Comparison of ENCODE assay signal across 1 cellular context in genomic region chr10:102461187-102462054, GRCh38.
TF ChIP-seq lines count a peak whose summit lies in the region.

No MANE protein-coding gene starts in this region.

TF ChIP-seq in HEK293, 187 proteins besides CTCF, POLR2A, EP300 and RAD21 (continued from another document and continues in another):
- TF ChIP-seq ZNF148 (tag by site-specific recombination; IDR thresholded peaks at IDR 0.05; ENCODE audit: borderline replicate concordance) (no peak), ZNF202 (tag by site-specific recombination; IDR thresholded peaks at IDR 0.05; ENCODE audit: borderline replicate concordance) (no peak), PRDM10 (tag by site-specific recombination; IDR thresholded peaks at IDR 0.05) (peak; percentile 70), KLF10 (tag by site-specific recombination; IDR thresholded peaks at IDR 0.05) (peak; percentile 37), ZNF830 (tag by site-specific recombination; IDR thresholded peaks at IDR 0.05; ENCODE audit: low read depth) (no peak), BCL11A (tag by site-specific recombination; IDR thresholded peaks at IDR 0.05; ENCODE audit: low read depth) (no peak), ZSCAN4 (tag by site-specific recombination; IDR thresholded peaks at IDR 0.05) (no peak), ZNF549 (tag by site-specific recombination; IDR thresholded peaks at IDR 0.05) (no peak), ZNF239 (tag by site-specific recombination; IDR thresholded peaks at IDR 0.05) (no peak), ZNF707 (tag by site-specific recombination; IDR thresholded peaks at IDR 0.05) (no peak), ZNF398 (tag by site-specific recombination; IDR thresholded peaks at IDR 0.05) (no peak), GLI2 (tag by site-specific recombination; IDR thresholded peaks at IDR 0.05; ENCODE audit: borderline replicate concordance, low read depth) (no peak), ZNF24 (tag by site-specific recombination; IDR thresholded peaks at IDR 0.05) (peak; percentile 22; the same call in 1 of the 2 replicates), ZNF223 (tag by site-specific recombination; IDR thresholded peaks at IDR 0.05) (no peak), ZFP41 (tag by site-specific recombination; IDR thresholded peaks at IDR 0.05; ENCODE audit: borderline replicate concordance) (no peak), PRDM1 (tag by site-specific recombination; IDR thresholded peaks at IDR 0.05) (no peak), ZXDB (tag by site-specific recombination; IDR thresholded peaks at IDR 0.05) (peak; percentile 88), ZNF132 (tag by site-specific recombination; IDR thresholded peaks at IDR 0.05; ENCODE audit: borderline replicate concordance) (no peak), ZNF843 (tag by site-specific recombination; IDR thresholded peaks at IDR 0.05) (peak; percentile 55; the same call in 1 of the 2 replicates), ZBTB49 (tag by site-specific recombination; IDR thresholded peaks at IDR 0.05; ENCODE audit: low read depth) (no peak), ZNF292 (tag by site-specific recombination; IDR thresholded peaks at IDR 0.05; ENCODE audit: borderline replicate concordance, low read depth) (no peak), ZNF221 (tag by site-specific recombination; IDR thresholded peaks at IDR 0.05; ENCODE audit: borderline replicate concordance) (no peak)
- TF ChIP-seq, protein P1, sequence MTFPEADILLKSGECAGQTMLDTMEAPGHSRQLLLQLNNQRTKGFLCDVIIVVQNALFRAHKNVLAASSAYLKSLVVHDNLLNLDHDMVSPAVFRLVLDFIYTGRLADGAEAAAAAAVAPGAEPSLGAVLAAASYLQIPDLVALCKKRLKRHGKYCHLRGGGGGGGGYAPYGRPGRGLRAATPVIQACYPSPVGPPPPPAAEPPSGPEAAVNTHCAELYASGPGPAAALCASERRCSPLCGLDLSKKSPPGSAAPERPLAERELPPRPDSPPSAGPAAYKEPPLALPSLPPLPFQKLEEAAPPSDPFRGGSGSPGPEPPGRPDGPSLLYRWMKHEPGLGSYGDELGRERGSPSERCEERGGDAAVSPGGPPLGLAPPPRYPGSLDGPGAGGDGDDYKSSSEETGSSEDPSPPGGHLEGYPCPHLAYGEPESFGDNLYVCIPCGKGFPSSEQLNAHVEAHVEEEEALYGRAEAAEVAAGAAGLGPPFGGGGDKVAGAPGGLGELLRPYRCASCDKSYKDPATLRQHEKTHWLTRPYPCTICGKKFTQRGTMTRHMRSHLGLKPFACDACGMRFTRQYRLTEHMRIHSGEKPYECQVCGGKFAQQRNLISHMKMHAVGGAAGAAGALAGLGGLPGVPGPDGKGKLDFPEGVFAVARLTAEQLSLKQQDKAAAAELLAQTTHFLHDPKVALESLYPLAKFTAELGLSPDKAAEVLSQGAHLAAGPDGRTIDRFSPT (tag by site-specific recombination; IDR thresholded peaks at IDR 0.05): peak; percentile 73; the same call in 1 of the 2 replicates
- TF ChIP-seq, protein P2, sequence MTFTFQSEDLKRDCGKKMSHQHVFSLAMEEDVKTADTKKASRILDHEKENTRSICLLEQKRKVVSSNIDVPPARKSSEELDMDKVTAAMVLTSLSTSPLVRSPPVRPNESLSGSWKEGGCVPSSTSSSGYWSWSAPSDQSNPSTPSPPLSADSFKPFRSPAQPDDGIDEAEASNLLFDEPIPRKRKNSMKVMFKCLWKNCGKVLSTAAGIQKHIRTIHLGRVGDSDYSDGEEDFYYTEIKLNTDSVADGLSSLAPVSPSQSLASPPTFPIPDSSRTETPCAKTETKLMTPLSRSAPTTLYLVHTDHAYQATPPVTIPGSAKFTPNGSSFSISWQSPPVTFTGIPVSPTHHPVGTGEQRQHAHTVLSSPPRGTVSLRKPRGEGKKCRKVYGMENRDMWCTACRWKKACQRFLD (tag by site-specific recombination; IDR thresholded peaks at IDR 0.05): no peak
- TF ChIP-seq, protein P3, sequence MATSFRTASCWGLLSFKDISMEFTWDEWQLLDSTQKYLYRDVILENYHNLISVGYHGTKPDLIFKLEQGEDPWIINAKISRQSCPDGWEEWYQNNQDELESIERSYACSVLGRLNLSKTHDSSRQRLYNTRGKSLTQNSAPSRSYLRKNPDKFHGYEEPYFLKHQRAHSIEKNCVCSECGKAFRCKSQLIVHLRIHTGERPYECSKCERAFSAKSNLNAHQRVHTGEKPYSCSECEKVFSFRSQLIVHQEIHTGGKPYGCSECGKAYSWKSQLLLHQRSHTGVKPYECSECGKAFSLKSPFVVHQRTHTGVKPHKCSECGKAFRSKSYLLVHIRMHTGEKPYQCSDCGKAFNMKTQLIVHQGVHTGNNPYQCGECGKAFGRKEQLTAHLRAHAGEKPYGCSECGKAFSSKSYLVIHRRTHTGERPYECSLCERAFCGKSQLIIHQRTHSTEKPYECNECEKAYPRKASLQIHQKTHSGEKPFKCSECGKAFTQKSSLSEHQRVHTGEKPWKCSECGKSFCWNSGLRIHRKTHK (tag by site-specific recombination; IDR thresholded peaks at IDR 0.05): no peak
- TF ChIP-seq, protein P4, sequence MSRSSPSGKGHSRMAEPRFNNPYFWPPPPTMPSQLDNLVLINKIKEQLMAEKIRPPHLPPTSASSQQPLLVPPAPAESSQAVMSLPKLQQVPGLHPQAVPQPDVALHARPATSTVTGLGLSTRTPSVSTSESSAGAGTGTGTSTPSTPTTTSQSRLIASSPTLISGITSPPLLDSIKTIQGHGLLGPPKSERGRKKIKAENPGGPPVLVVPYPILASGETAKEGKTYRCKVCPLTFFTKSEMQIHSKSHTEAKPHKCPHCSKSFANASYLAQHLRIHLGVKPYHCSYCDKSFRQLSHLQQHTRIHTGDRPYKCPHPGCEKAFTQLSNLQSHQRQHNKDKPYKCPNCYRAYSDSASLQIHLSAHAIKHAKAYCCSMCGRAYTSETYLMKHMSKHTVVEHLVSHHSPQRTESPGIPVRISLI (tag by site-specific recombination; IDR thresholded peaks at IDR 0.05): no peak
- TF ChIP-seq, protein P5, sequence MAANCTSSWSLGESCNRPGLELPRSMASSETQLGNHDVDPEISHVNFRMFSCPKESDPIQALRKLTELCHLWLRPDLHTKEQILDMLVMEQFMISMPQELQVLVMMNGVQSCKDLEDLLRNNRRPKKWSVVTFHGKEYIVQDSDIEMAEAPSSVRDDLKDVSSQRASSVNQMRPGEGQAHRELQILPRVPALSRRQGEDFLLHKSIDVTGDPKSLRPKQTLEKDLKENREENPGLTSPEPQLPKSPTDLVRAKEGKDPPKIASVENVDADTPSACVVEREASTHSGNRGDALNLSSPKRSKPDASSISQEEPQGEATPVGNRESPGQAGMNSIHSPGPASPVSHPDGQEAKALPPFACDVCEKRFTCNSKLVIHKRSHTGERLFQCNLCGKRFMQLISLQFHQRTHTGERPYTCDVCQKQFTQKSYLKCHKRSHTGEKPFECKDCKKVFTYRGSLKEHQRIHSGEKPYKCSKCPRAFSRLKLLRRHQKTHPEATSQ (tag by site-specific recombination; IDR thresholded peaks at IDR 0.05): no peak
- TF ChIP-seq, protein P6, sequence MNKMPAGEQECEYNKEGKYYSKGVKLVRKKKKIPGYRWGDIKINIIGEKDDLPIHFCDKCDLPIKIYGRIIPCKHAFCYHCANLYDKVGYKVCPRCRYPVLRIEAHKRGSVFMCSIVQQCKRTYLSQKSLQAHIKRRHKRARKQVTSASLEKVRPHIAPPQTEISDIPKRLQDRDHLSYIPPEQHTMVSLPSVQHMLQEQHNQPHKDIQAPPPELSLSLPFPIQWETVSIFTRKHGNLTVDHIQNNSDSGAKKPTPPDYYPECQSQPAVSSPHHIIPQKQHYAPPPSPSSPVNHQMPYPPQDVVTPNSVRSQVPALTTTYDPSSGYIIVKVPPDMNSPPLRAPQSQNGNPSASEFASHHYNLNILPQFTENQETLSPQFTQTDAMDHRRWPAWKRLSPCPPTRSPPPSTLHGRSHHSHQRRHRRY (tag by site-specific recombination; IDR thresholded peaks at IDR 0.05): no peak
